Comparison of ENCODE assay signal across 8 cellular contexts in the genomic region with DNA sequence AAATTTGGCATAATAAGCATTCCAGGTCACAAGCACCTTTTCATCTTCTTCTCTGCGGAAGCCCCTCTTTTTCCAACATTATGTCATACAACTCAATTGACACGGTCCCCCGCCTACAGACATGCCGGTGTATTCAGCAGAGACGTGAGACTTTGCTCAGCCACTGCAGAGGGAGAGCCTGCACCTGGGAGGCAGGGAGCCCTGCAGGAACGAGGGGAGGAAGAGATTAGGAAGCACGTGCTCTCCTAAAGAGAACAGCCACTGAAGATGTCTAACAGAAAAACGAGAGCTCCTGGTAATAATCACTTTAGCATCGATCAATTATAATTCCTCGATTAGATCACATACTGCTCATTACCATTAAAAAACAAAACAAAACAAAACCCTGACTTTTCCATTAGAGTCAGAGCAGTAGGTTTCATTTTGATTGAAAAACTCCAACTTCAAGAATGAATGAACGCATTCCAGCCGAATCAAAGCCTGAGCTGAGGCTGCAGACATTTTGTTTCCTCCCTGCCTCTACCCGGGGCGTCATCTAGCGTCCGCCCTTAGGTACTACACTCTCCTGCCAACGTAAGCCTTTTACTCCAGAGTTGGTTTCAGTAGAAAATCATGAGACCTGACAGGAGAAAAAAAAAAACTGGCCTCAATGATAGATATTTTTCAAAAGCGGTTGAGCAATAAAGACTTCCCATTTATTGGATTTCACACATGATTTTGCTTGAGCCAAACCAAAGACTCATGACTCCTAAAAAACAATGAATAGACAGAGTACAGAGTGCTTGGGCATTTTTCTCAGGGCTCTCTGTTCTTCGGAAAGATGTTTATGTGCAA.
DNase-seq lines count a peak whose midpoint lies in the region; ATAC-seq and TF ChIP-seq lines count a peak whose summit lies in the region.

No MANE protein-coding gene starts in this region.

- no peaks in the 10 kb centered on the region for H3K9me3 ChIP-seq in lung (ENCODE audit: control insufficient read depth in 2 of 2, insufficient read depth in 1 of 2, low read length in 1 of 2)

- ATAC-seq in HG03432 (IDR thresholded peaks at IDR 0.05; ENCODE audit: unreplicated experiment) (peak; percentile 45), lung (ENCODE audit: insufficient read depth, low FRiP score) (peak; percentile 79), HG03457 (IDR thresholded peaks at IDR 0.05; ENCODE audit: unreplicated experiment) (no peak)

- intact Hi-C loops in dorsolateral prefrontal cortex (cut with DNase I), result loop anchor here (1.0 to 10.0 kb wide), 2 partner anchors 266 to 518 kb away; partner anchors contain the start of gene SLC7A1 (in 2 of the 2)

- H3K27me3 ChIP-seq in dorsolateral prefrontal cortex (no peaks in the 10 kb centered on the region), lung (ENCODE audit: control insufficient read depth, insufficient read depth) (no peaks in the 10 kb centered on the region)

- WGBS in lung, 2 donors, result 22 to 29% methylated on average over 19 of the region's 19 CpGs

- H3K27ac ChIP-seq in dorsolateral prefrontal cortex, result peak overlapping the region in 39 of 59 donors; percentile 1 to 95 (median 60)
- no peak overlapping the region for H3K27ac ChIP-seq in lung (ENCODE audit: low read depth in 1 of 2, low read length in 1 of 2)

- peak; percentile 40 for DNase-seq in GM12864 (ENCODE audit: low read depth)
- DNase-seq in NCI-H748 treated with DMSO at 0.1 percent for 48 hours (lab: John Stamatoyannopoulos, UW), result peak; percentile 92
- peak; percentile 72 to 75 for DNase-seq in activated CD4-positive, alpha-beta T cell treated with anti-CD3 and anti-CD28 coated beads, Interleukin-2, amount 50 U/mL, for 4 hours
- peak; percentile 59 to 88 (median 82) for DNase-seq in dorsolateral prefrontal cortex
- peak; percentile 78 for DNase-seq in lung (ENCODE audit: low spot score)
- DNase-seq in stimulated activated CD4-positive, alpha-beta T cell treated with anti-CD3 and anti-CD28 coated beads, TNF-alpha, amount 100 ng/mL, for 4 hours (ENCODE audit: low read depth in 3 of 3), result peak; percentile 62 to 65 (median 65)

- no peaks in the 10 kb centered on the region for H3K4me1 ChIP-seq in lung (ENCODE audit: control insufficient read depth in 2 of 2, insufficient read depth in 2 of 2, low read length in 2 of 2)

- TF ChIP-seq CTCF in GM12864 (IDR thresholded peaks at IDR 0.05; ENCODE audit: low read depth, low read length, missing control alignments) (peak; percentile 99), dorsolateral prefrontal cortex (IDR thresholded peaks at IDR 0.05 in 54 of 56, conservative IDR thresholded peaks at IDR 0.05 in 2 of 56; ENCODE audit: low read depth in 1 of 56, partially characterized antibody in 56 of 56) (peak; percentile 92 to 100 (median 98)), lung (IDR thresholded peaks at IDR 0.05; ENCODE audit: control extremely low read depth, extremely low read depth) (peak; percentile 95)

- peak overlapping the region; percentile 22; the same call in 1 of the 2 replicates for H3K4me3 ChIP-seq in GM12864 (ENCODE audit: low read depth, low read length)
- peak overlapping the region in 57 of 59 donors; percentile 18 to 63 (median 45) for H3K4me3 ChIP-seq in dorsolateral prefrontal cortex
- H3K4me3 ChIP-seq in lung, result no peak overlapping the region

- H3K36me3 ChIP-seq in lung (ENCODE audit: control insufficient read depth in 2 of 2, insufficient read depth in 2 of 2, low read length in 2 of 2), result no peaks in the 10 kb centered on the region

Comparison
In these comparisons a context has a peak if more than half of its experiments do, and no peak if none do; other contexts are left out.
1. DNase-seq: peak in every context shown above with its lines; median percentile 92 in NCI-H748 treated with DMSO at 0.1 percent for 48 hours; 82 in dorsolateral prefrontal cortex; 78 in lung; 74 in activated CD4-positive, alpha-beta T cell treated with anti-CD3 and anti-CD28 coated beads, Interleukin-2, amount 50 U/mL, for 4 hours; 65 in stimulated activated CD4-positive, alpha-beta T cell treated with anti-CD3 and anti-CD28 coated beads, TNF-alpha, amount 100 ng/mL, for 4 hours; 40 in GM12864.
2. H3K27ac ChIP-seq: peak in dorsolateral prefrontal cortex (39 of 59); none in lung (0 of 2).
3. Peak in every context shown above with its lines, with median percentiles within 50 percentile points of each other: CTCF ChIP-seq.